ENCODE assay signal across 1 cellular context in the genomic region with DNA sequence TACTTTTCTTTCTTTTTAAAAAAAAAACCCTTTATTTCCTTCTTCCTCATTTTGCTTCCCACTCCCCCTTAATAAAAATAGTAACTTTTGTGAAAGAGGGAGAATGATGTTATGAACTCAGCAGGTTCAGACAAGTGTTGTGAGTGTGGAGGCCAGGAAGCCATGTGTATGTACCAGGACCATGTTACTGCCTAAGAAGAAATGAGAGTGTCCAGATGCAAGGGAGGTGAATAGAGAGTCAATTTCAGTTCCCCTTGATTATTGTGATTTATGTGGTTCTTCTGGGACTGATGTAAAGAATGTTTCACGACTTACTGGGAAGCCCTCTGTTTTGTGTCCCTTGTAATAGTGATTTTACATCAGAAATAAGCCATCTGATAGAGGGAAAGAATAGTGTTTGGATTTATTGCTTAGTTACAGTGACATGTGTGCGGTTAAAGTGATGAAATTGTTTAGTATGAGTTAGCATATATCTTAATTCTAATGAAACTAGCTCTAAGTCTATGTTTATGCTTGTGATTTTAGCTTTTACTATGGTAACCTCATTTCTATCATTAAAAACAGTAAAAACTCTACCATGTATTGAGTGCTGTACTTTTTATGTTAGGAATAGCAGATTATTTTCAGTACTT.
TF ChIP-seq lines count a peak whose summit lies in the region.

No MANE protein-coding gene starts in this region.

TF ChIP-seq in HepG2, 621 proteins besides CTCF, POLR2A, EP300 and RAD21:
- TF ChIP-seq ZNF773 (CRISPR knock-in tag; IDR thresholded peaks at IDR 0.05; ENCODE audit: borderline replicate concordance), result no peak
- no peak for TF ChIP-seq MIER3 (CRISPR knock-in tag; IDR thresholded peaks at IDR 0.05; ENCODE audit: borderline replicate concordance)
- TF ChIP-seq EZH2 (conservative IDR thresholded peaks at IDR 0.05; ENCODE audit: low read depth, low read length), result no peak
- TF ChIP-seq ZNF616 (CRISPR knock-in tag; IDR thresholded peaks at IDR 0.05; ENCODE audit: low read depth), result no peak
- TF ChIP-seq SCMH1 (CRISPR knock-in tag; IDR thresholded peaks at IDR 0.05; ENCODE audit: borderline replicate concordance), result no peak
- TF ChIP-seq ZNF136 (CRISPR knock-in tag; IDR thresholded peaks at IDR 0.05; ENCODE audit: low read depth), result no peak
- TF ChIP-seq ZNF782 (CRISPR knock-in tag; IDR thresholded peaks at IDR 0.05; ENCODE audit: borderline replicate concordance), result no peak
- no peak for TF ChIP-seq ZFP82 (CRISPR knock-in tag; IDR thresholded peaks at IDR 0.05; ENCODE audit: borderline replicate concordance)
